Comparison of ENCODE assay signal across 11 cellular contexts in the genomic region with DNA sequence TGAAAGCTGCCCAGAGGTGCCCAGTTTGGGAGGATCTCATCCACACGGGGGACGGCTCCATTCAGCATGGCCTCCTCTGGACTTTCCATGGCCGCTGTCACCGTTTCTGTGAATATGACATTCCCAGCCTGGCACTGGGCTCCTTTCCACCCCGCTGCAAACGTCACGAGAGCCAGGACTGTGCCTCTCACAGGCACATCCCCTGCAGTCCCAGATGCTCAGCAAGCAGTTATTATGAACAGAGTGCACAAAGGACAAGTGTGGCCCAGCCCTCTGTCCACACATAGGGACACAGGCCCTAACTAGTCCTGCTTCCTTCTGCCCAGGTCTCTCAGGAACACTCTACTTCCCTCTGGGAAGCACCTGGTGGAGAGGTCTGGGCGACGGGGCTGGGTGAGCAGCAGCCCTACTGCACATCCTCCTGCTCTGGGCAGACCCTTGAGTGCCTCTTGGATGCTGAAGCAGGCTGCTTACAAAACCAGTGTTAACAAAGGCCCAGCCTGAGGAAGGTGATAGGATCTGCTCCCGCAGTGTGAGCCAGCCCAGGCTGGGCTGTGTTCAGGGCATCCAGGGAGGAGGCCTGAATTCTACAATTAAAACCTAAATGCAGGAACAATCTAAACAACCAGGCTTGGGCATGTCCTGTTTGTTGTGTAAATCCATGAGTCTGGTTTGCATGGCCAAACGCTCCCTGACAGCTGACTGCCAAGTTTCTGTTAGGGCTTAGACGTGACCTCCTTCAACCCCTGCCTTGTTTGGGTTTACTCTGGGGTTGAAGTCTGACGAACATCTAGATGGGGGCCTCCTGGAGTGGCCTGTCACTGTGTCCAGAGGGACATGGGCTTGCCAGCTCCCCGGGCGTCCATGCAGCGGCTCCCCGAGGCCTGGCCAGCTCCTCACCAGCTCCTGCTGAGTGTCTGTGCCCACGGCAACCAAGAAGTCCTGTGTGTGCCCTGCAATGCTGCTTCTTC.
A peak's percentile ranks its signal among the peaks of the same experiment; 100 is the strongest.
DNase-seq lines count a peak whose midpoint lies in the region; ATAC-seq and TF ChIP-seq lines count a peak whose summit lies in the region.
"Had no signal": no experiment of that assay in that cellular context is flagged by ENCODE, and none has a peak within 500 bp of the region (broad histone marks: within the 10 kb centered on the region; RNA-seq: fewer than 3 reads in every experiment).

No MANE protein-coding gene starts in this region.

- H3K9me3 Mint-ChIP-seq in activated T-cell treated with anti-CD3 and anti-CD28 coated beads, Interleukin-2, amount 50 U/mL, for 72 hours, result no peaks in the 10 kb centered on the region
- H3K9me3 Mint-ChIP-seq: mesothelial cell of epicardium had no signal

- peak overlapping the region; percentile 20 for H3K27ac ChIP-seq in muscle layer of colon (ENCODE audit: low read depth, low read length)
- H3K27ac ChIP-seq in A673 (ENCODE audit: low read depth, low read length, poor library complexity, severe bottlenecking), result no peak overlapping the region

- no peaks in the 10 kb centered on the region for H3K36me3 Mint-ChIP-seq in activated T-cell treated with anti-CD3 and anti-CD28 coated beads, Interleukin-2, amount 50 U/mL, for 72 hours (ENCODE audit: insufficient read depth in 2 of 2)
- H3K36me3 Mint-ChIP-seq: mesothelial cell of epicardium had no signal

- DNase-seq in activated T-cell treated with anti-CD3 and anti-CD28 coated beads, Interleukin-2, amount 50 U/mL, for 48 hours, result peak; percentile 10 to 12
- DNase-seq in activated T-cell treated with anti-CD3 and anti-CD28 coated beads, Interleukin-2, amount 50 U/mL, for 72 hours, result no peak
- DNase-seq in epithelial cell of esophagus (ENCODE audit: low read depth), result peak; percentile 26
- DNase-seq in activated CD4-positive, alpha-beta T cell treated with anti-CD3 and anti-CD28 coated beads for 4 hours, result no peak
- no peak for DNase-seq in GM19238 (ENCODE audit: insufficient read length, low spot score)
- DNase-seq in A673 (ENCODE audit: low spot score), result no peak
- DNase-seq: BE2C; stimulated activated CD4-positive, alpha-beta T cell treated with anti-CD3 and anti-CD28 coated beads, Interleukin-4, amount 100 ng/mL, for 4 hours had no signal

- H3K4me1 Mint-ChIP-seq in activated T-cell treated with anti-CD3 and anti-CD28 coated beads, Interleukin-2, amount 50 U/mL, for 72 hours (ENCODE audit: low read depth), result no peaks in the 10 kb centered on the region

- H3K36me3 ChIP-seq in muscle layer of colon (ENCODE audit: insufficient read depth, low read length) (no peaks in the 10 kb centered on the region), A673 (ENCODE audit: insufficient read depth, low read length, poor library complexity, severe bottlenecking) (no peaks in the 10 kb centered on the region)
- H3K36me3 ChIP-seq: BE2C had no signal

- POLR2A ChIA-PET in A673 (lab: Charles Lee; ENCODE audit: low non-redundant PET), result no interaction called here

- no peaks in the 10 kb centered on the region for H3K27me3 Mint-ChIP-seq in activated T-cell treated with anti-CD3 and anti-CD28 coated beads, Interleukin-2, amount 50 U/mL, for 72 hours (ENCODE audit: low read depth)

- no peak overlapping the region for H3K27ac Mint-ChIP-seq in activated T-cell treated with anti-CD3 and anti-CD28 coated beads, Interleukin-2, amount 50 U/mL, for 72 hours

- ATAC-seq in activated T-cell treated with anti-CD3 and anti-CD28 coated beads, Interleukin-2, amount 50 U/mL, for 72 hours (replicated peaks in 1 of 2), result no peak
- ATAC-seq in HG03439 (IDR thresholded peaks at IDR 0.05; ENCODE audit: unreplicated experiment), result no peak

- no peak overlapping the region for H3K4me3 ChIP-seq in epithelial cell of esophagus (ENCODE audit: low read length)
- H3K4me3 ChIP-seq in muscle layer of colon (ENCODE audit: low read depth in 1 of 2, low read length in 2 of 2), result no peak overlapping the region
- H3K4me3 ChIP-seq in A673 (ENCODE audit: low read depth, low read length, poor library complexity, severe bottlenecking), result no peak overlapping the region

- intact Hi-C loops in A673 (cut with micrococcal nuclease; ENCODE audit: unreplicated experiment), result no loop called here

- no TSS peak for BruUV-seq in A673 (replicated peaks; lab: Mats Ljungman, UMichigan)

- H3K4me3 Mint-ChIP-seq in activated T-cell treated with anti-CD3 and anti-CD28 coated beads, Interleukin-2, amount 50 U/mL, for 72 hours, result no peak overlapping the region
- H3K4me3 Mint-ChIP-seq: mesothelial cell of epicardium had no signal

- TF ChIP-seq CTCF in epithelial cell of esophagus (IDR thresholded peaks at IDR 0.05; ENCODE audit: insufficient read depth, low read depth, low read length, missing control alignments), result no peak
- TF ChIP-seq CTCF in A673 (conservative IDR thresholded peaks at IDR 0.05; ENCODE audit: low read depth, low read length), result no peak

- H3K4me1 ChIP-seq in muscle layer of colon (ENCODE audit: insufficient read depth, low read length), result peaks cover 63% of the 10 kb centered on the region
- no peaks in the 10 kb centered on the region for H3K4me1 ChIP-seq in A673 (ENCODE audit: insufficient read depth, low read length, poor library complexity, severe bottlenecking)

- H3K9ac ChIP-seq in muscle layer of colon (ENCODE audit: low read length), result no peak overlapping the region

- CTCF ChIA-PET in A673 (lab: Charles Lee), result no interaction called here

- no peaks in the 10 kb centered on the region for H3K27me3 ChIP-seq in muscle layer of colon (ENCODE audit: control insufficient read depth in 1 of 2, insufficient read depth in 2 of 2, low read length in 2 of 2)
- no peaks in the 10 kb centered on the region for H3K27me3 ChIP-seq in A673 (replicated peaks; ENCODE audit: insufficient read depth, low read depth, low read length, poor library complexity)
- H3K27me3 ChIP-seq: BE2C had no signal

- H3K9me3 ChIP-seq in muscle layer of colon (ENCODE audit: low read length), result no peaks in the 10 kb centered on the region
- H3K9me3 ChIP-seq in A673 (ENCODE audit: low read depth, low read length, poor library complexity, severe bottlenecking), result no peaks in the 10 kb centered on the region
- H3K9me3 ChIP-seq: BE2C had no signal

Comparison
In these comparisons a context has a peak if more than half of its experiments do, and no peak if none do; other contexts are left out.
1. DNase-seq: peak in activated T-cell treated with anti-CD3 and anti-CD28 coated beads, Interleukin-2, amount 50 U/mL, for 48 hours (2 of 2) and epithelial cell of esophagus (single experiment); none in activated T-cell treated with anti-CD3 and anti-CD28 coated beads, Interleukin-2, amount 50 U/mL, for 72 hours (0 of 2), activated CD4-positive, alpha-beta T cell treated with anti-CD3 and anti-CD28 coated beads for 4 hours (0 of 2), GM19238 (single experiment) and A673 (single experiment).